Comparison of ENCODE assay signal across 8 cellular contexts in genomic region chr10:61899663-61899996, GRCh38. TPM values are rescaled to one million over a fixed set of nuclear protein-coding genes. Genes with fewer than 3 reads are reported as not detected.
A peak's percentile ranks its signal among the peaks of the same experiment; 100 is the strongest.
DNase-seq lines count a peak whose midpoint lies in the region; ATAC-seq, FAIRE-seq and TF ChIP-seq lines count a peak whose summit lies in the region.

No MANE protein-coding gene starts in this region.

- TF ChIP-seq CTCF in left ventricle myocardium inferior (IDR thresholded peaks at IDR 0.05; ENCODE audit: borderline replicate concordance) (no peak), MCF 10A (IDR thresholded peaks at IDR 0.05; ENCODE audit: unreplicated experiment) (no peak)

- peaks cover 33% of the 10 kb centered on the region for H3K4me1 Mint-ChIP-seq in MCF 10A (ENCODE audit: insufficient read depth, unreplicated experiment)

- TSS peak; percentile 82 for BruUV-seq in MCF 10A (replicated peaks; lab: Mats Ljungman, UMichigan)

- H3K27me3 Mint-ChIP-seq in MCF 10A (ENCODE audit: insufficient read depth, unreplicated experiment) = no peaks in the 10 kb centered on the region

- peaks cover 5% of the 10 kb centered on the region for H3K36me3 Mint-ChIP-seq in MCF 10A (ENCODE audit: insufficient read depth, unreplicated experiment)

- CTCF ChIA-PET in MCF 10A (lab: Yijun Ruan, JAX) = interaction anchor here (1.1 to 5.4 kb wide), 7 partner anchors 8 to 345 kb away, joined by 3 to 46 read pairs (median 5); no protein-coding TSS in a partner anchor

- ATAC-seq in Right ventricle myocardium inferior (no peak), GM21526 (IDR thresholded peaks at IDR 0.05; ENCODE audit: low FRiP score, unreplicated experiment) (no peak)

- no peaks in the 10 kb centered on the region for H3K9me3 Mint-ChIP-seq in MCF 10A (ENCODE audit: unreplicated experiment)

- H3K27ac Mint-ChIP-seq in MCF 10A (ENCODE audit: low read depth, unreplicated experiment) = peak overlapping the region; percentile 87

- peak overlapping the region; percentile 82 for H3K4me3 ChIP-seq in left ventricle myocardium inferior
- H3K4me3 ChIP-seq in mucosa of stomach (ENCODE audit: low read length) = no peak overlapping the region

- no peak for TF ChIP-seq POLR2A in GM12892 (IDR thresholded peaks at IDR 0.05; ENCODE audit: low read depth, low read length)

- H3K4me1 ChIP-seq in left ventricle myocardium inferior (peaks cover 67% of the 10 kb centered on the region), mucosa of stomach (ENCODE audit: control insufficient read depth, insufficient read depth, low read length) (peaks cover 28% of the 10 kb centered on the region)

- DNase-seq in left ventricle myocardium inferior (no peak), Right ventricle myocardium inferior (ENCODE audit: missing footprints) (no peak), MCF 10A (ENCODE audit: unreplicated experiment) (no peak), GM12892 (ENCODE audit: insufficient read length) (no peak), SW480 (ENCODE audit: low spot score) (no peak)
- no peak for DNase-seq in stimulated activated naive CD4-positive, alpha-beta T cell (lab: John Stamatoyannopoulos, UW)

- POLR2A ChIA-PET in MCF 10A (lab: Yijun Ruan, JAX) = interaction anchor here (0.6 to 10.0 kb wide), 22 partner anchors 8 to 1089 kb away, joined by 3 to 135 read pairs (median 6); no protein-coding TSS in a partner anchor

- H3K9ac ChIP-seq in mucosa of stomach (ENCODE audit: low read length) = peak overlapping the region; percentile 94

- intact Hi-C loops in left ventricle myocardium inferior (cut with micrococcal nuclease) = loop anchor here (5.0 kb wide), 2 partner anchors 138 to 348 kb away; no protein-coding TSS in a partner anchor
- intact Hi-C loops in Right ventricle myocardium inferior (cut with DNase I) = no loop called here
- intact Hi-C loops in MCF 10A (cut with micrococcal nuclease) = no loop called here

- FAIRE-seq in GM12892 (lab: Jason Lieb, UNC) = no peak

- no peaks in the 10 kb centered on the region for H3K9me3 ChIP-seq in left ventricle myocardium inferior (replicated peaks)
- no peaks in the 10 kb centered on the region for H3K9me3 ChIP-seq in mucosa of stomach (ENCODE audit: control insufficient read depth, low read length)

- H3K27me3 ChIP-seq in left ventricle myocardium inferior (ENCODE audit: low read depth) = no peaks in the 10 kb centered on the region
- H3K27me3 ChIP-seq in mucosa of stomach (ENCODE audit: control insufficient read depth, insufficient read depth, low read length) = no peaks in the 10 kb centered on the region

- peak overlapping the region; percentile 90 for H3K4me3 Mint-ChIP-seq in MCF 10A (ENCODE audit: unreplicated experiment)

- peak overlapping the region; percentile 96 for H3K27ac ChIP-seq in left ventricle myocardium inferior (replicated peaks)

- no peaks in the 10 kb centered on the region for H3K36me3 ChIP-seq in left ventricle myocardium inferior
- H3K36me3 ChIP-seq in mucosa of stomach (ENCODE audit: control insufficient read depth, insufficient read depth, low read length) = no peaks in the 10 kb centered on the region

RNA-seq across cellular contexts. Expression of gene ARID5B, which starts 1.9 kb away (rescaled TPM):
- total RNA-seq in left ventricle myocardium inferior (13.7 TPM), Right ventricle myocardium inferior (14.0 TPM), MCF 10A (2022) (10.9 and 12.2 TPM in 2 replicates)
- polyA plus RNA-seq in GM12892 (2012; ENCODE audit: missing spikeins) = 15.3 TPM
